ENCODE assay signal across 8 cellular contexts in genomic region chr9:71910602-71911060, GRCh38. TPM values are rescaled to one million over a fixed set of nuclear protein-coding genes. Genes with fewer than 3 reads are reported as not detected.
DNase-seq lines count a peak whose midpoint lies in the region; ATAC-seq and TF ChIP-seq lines count a peak whose summit lies in the region.

No MANE protein-coding gene starts in this region.

- peaks cover 74% of the 10 kb centered on the region for H3K4me1 Mint-ChIP-seq in CD4-positive, alpha-beta T cell (ENCODE audit: low read depth)
- H3K4me1 Mint-ChIP-seq in activated naive CD8-positive, alpha-beta T cell (ENCODE audit: low read depth): peaks cover 64% of the 10 kb centered on the region
- peaks cover 57 to 82% of the 10 kb centered on the region in 2 donors for H3K4me1 Mint-ChIP-seq in immature natural killer cell

- peak overlapping the region; percentile 40 for H3K27ac ChIP-seq in CD4-positive, alpha-beta T cell (ENCODE audit: low read depth, low read length)
- H3K27ac ChIP-seq in subcutaneous abdominal adipose tissue (ENCODE audit: low read depth, low read length): peak overlapping the region; percentile 93

- H3K9ac ChIP-seq in subcutaneous abdominal adipose tissue (ENCODE audit: low read length in 5 of 5): peak overlapping the region; percentile 26 to 93 (median 88)

- peak overlapping the region; percentile 99 for H3K4me3 Mint-ChIP-seq in CD4-positive, alpha-beta T cell
- peak overlapping the region; percentile 100 for H3K4me3 Mint-ChIP-seq in activated naive CD8-positive, alpha-beta T cell
- peak overlapping the region; percentile 99 to 100 (median 100) for H3K4me3 Mint-ChIP-seq in immature natural killer cell

- no peaks in the 10 kb centered on the region for H3K9me3 Mint-ChIP-seq in CD4-positive, alpha-beta T cell
- H3K9me3 Mint-ChIP-seq in activated naive CD8-positive, alpha-beta T cell (ENCODE audit: low read depth): no peaks in the 10 kb centered on the region
- H3K9me3 Mint-ChIP-seq in immature natural killer cell: no peaks in the 10 kb centered on the region

- DNase-seq in CD4-positive, alpha-beta T cell: peak in 1 of 10 experiments; percentile 1
- no peak for DNase-seq in immature natural killer cell
- DNase-seq in KG1 (lab: John Stamatoyannopoulos, UW): no peak
- no peak for DNase-seq in CD1c-positive myeloid dendritic cell (ENCODE audit: extremely low spot score)

- POLR2A ChIA-PET in CD4-positive, alpha-beta T cell (lab: Charles Lee): interaction anchor here (0.8 to 2.3 kb wide), 13 partner anchors 14 to 1497 kb away, joined by 3 to 29 read pairs (median 5); partner anchors contain the start of genes CEMIP2 and KLF9

- no peaks in the 10 kb centered on the region for H3K27me3 Mint-ChIP-seq in CD4-positive, alpha-beta T cell
- no peaks in the 10 kb centered on the region for H3K27me3 Mint-ChIP-seq in activated naive CD8-positive, alpha-beta T cell
- peaks cover 3 to 10% (median 9%) of the 10 kb centered on the region in 3 donors for H3K27me3 Mint-ChIP-seq in immature natural killer cell (ENCODE audit: low read depth in 3 of 3)

- CTCF ChIA-PET in CD4-positive, alpha-beta T cell (lab: Charles Lee): interaction anchor here (1.5 to 2.0 kb wide), 3 partner anchors 128 to 148 kb away, joined by 3 to 8 read pairs (median 6); partner anchors contain the start of gene CEMIP2

- intact Hi-C loops in CD4-positive, alpha-beta T cell (cut with DNase I, micrococcal nuclease): loop anchor here (1.0 to 10.0 kb wide), 9 partner anchors 13 to 1656 kb away; partner anchors contain the start of genes CEMIP2 (in 1 of the 2) and SMC5 (in 1 of the 2)

- peaks cover 3 to 36% (median 28%) of the 10 kb centered on the region in 5 donors for H3K4me1 ChIP-seq in subcutaneous abdominal adipose tissue (ENCODE audit: control insufficient read depth in 5 of 5, insufficient read depth in 5 of 5, low read length in 5 of 5)

- H3K4me3 ChIP-seq in subcutaneous abdominal adipose tissue (ENCODE audit: low read depth in 1 of 5, low read length in 5 of 5): peak overlapping the region; percentile 89 to 98 (median 96)

- ATAC-seq in CD4-positive, alpha-beta T cell (ENCODE audit: poor library complexity): peak; percentile 30
- peak; percentile 16 for ATAC-seq in GM19452 (IDR thresholded peaks at IDR 0.05; ENCODE audit: unreplicated experiment)
- ATAC-seq in HG03457 (IDR thresholded peaks at IDR 0.05; ENCODE audit: unreplicated experiment): peak; percentile 4

- no peaks in the 10 kb centered on the region for H3K36me3 ChIP-seq in subcutaneous abdominal adipose tissue (ENCODE audit: control insufficient read depth in 5 of 5, insufficient read depth in 5 of 5, low read length in 5 of 5)

- no peaks in the 10 kb centered on the region for H3K9me3 ChIP-seq in CD4-positive, alpha-beta T cell (ENCODE audit: control insufficient read depth, low read length)
- no peaks in the 10 kb centered on the region for H3K9me3 ChIP-seq in subcutaneous abdominal adipose tissue (ENCODE audit: control insufficient read depth in 5 of 5, low read length in 5 of 5)

- peak overlapping the region; percentile 86 for H3K27ac Mint-ChIP-seq in CD4-positive, alpha-beta T cell
- H3K27ac Mint-ChIP-seq in activated naive CD8-positive, alpha-beta T cell: peak overlapping the region; percentile 99
- H3K27ac Mint-ChIP-seq in immature natural killer cell: peak overlapping the region; percentile 87 to 99 (median 97)

- no peaks in the 10 kb centered on the region for H3K27me3 ChIP-seq in CD4-positive, alpha-beta T cell (ENCODE audit: control insufficient read depth, insufficient read depth, low read length)
- H3K27me3 ChIP-seq in subcutaneous abdominal adipose tissue (ENCODE audit: control insufficient read depth in 5 of 5, insufficient read depth in 4 of 5, low read length in 5 of 5): no peaks in the 10 kb centered on the region

- peaks cover 25% of the 10 kb centered on the region for H3K36me3 Mint-ChIP-seq in CD4-positive, alpha-beta T cell (ENCODE audit: low read depth)
- H3K36me3 Mint-ChIP-seq in activated naive CD8-positive, alpha-beta T cell: no peaks in the 10 kb centered on the region
- peaks cover 0 to 4% (median under 1%) of the 10 kb centered on the region in 3 donors for H3K36me3 Mint-ChIP-seq in immature natural killer cell

- no peak for TF ChIP-seq CTCF in CD4-positive, alpha-beta T cell (IDR thresholded peaks at IDR 0.05)

RNA-seq across cellular contexts. Expression of gene ABHD17B, which starts 0.4 kb away (rescaled TPM):
- total RNA-seq in CD4-positive, alpha-beta T cell: 10 to 100 TPM; 17.9 to 19.1 TPM
- 10 to 100 TPM; 38.8 to 45.2 (median 39.5) TPM for polyA plus RNA-seq in immature natural killer cell

RNA-seq across cellular contexts. Expression of gene C9orf85, which starts 0.8 kb away (rescaled TPM):
- 1 to 10 TPM; 3.4 to 3.5 TPM for total RNA-seq in CD4-positive, alpha-beta T cell
- polyA plus RNA-seq in immature natural killer cell: 10 to 100 TPM; 10.9 to 16.0 (median 12.3) TPM
